In the genomic region with DNA sequence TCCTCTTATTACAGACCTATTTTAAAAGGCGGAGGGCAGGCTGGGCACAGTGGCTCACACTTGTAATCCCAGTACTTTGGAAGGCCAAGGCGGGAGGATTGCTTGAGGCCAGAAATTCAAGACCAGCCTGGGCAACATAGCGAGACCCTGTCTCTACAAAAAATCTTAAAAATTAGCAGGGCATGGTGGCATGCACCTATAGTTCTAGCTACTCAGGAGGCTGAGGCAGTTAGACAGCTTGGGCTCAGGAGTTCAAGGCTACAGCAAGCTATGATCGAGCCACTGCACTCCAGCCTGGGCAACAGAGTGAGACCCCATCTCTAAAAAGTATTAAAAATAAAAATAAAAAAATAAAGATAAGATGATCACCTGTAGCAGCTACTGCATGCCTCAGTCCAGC, we compare ENCODE assay signal across 5 cellular contexts. TPM values are rescaled to one million over a fixed set of nuclear protein-coding genes. Genes with fewer than 3 reads are reported as not detected.
"Had no signal": no experiment of that assay in that cellular context is flagged by ENCODE, and none has a peak within 500 bp of the region (broad histone marks: within the 10 kb centered on the region; RNA-seq: fewer than 3 reads in every experiment).

No MANE protein-coding gene starts in this region.

RNA-seq across cellular contexts. Expression of gene TPH1, which starts 45.9 kb away (rescaled TPM):
- total RNA-seq: left ventricle myocardium inferior, left ventricle myocardium superior, lung microvascular endothelial cell, myocyte had no signal
- polyA plus RNA-seq: immature natural killer cell had no signal
